In the genomic region with DNA sequence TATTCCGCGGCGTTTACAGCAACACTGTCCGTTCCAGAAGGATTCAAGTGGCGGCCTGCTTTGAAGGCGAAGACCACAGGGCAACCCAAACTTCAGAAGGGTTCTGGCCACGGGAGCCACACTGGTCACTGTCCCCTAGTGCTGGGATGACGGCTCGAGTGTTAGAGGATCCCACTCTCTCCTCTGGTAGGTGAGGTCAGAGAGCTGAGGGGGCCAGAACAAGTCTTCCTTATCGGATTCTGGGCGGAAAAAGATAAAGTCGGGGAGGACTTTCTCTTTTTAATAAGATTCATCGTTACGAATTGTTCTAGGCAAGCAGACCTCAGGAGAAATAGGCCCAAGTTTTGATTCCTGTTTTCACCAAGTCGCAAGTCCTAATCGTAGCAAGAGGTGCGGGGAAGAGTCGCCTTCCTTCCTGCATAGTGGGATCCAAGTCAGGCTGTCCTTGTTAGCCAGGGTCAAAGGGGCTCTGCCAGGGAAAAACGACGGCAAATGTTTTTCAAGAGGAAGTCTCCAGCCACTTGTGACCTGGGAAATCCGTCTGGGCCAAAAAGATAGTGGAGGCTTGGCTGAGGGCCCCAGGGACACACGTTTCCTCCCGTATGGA, we compare ENCODE assay signal across 1 cellular context.
TF ChIP-seq lines count a peak whose summit lies in the region.

No MANE protein-coding gene starts in this region.

TF ChIP-seq in K562, 482 proteins besides CTCF, POLR2A, EP300 and RAD21 (continued from another document and continues in another):
- TF ChIP-seq HCFC1 (IDR thresholded peaks at IDR 0.05; ENCODE audit: low read depth, low read length) (no peak), YBX1 (IDR thresholded peaks at IDR 0.05) (no peak), ZBTB8A (IDR thresholded peaks at IDR 0.05; ENCODE audit: partially characterized antibody) (no peak), ARID1B (IDR thresholded peaks at IDR 0.05) (no peak), HLTF (IDR thresholded peaks at IDR 0.05) (no peak), HDGF (IDR thresholded peaks at IDR 0.05) (no peak), PHF20 (IDR thresholded peaks at IDR 0.05; ENCODE audit: partially characterized antibody) (no peak), ETV6 (IDR thresholded peaks at IDR 0.05; ENCODE audit: borderline replicate concordance in 1 of 2, low read depth in 2 of 2, low read length in 1 of 2) (no peak; a peak in 2 of 4 replicates), ETV6 (CRISPR knock-in tag; IDR thresholded peaks at IDR 0.05; ENCODE audit: borderline replicate concordance) (no peak), RBFOX2 (IDR thresholded peaks at IDR 0.05; ENCODE audit: low read depth, low read length) (no peak), HSF4 (CRISPR knock-in tag; IDR thresholded peaks at IDR 0.05; ENCODE audit: borderline replicate concordance) (no peak), KAT2B (IDR thresholded peaks at IDR 0.05; ENCODE audit: low read depth, low read length) (no peak), GABPB2 (CRISPR knock-in tag; conservative IDR thresholded peaks at IDR 0.05) (no peak), ZNF41 (CRISPR knock-in tag; conservative IDR thresholded peaks at IDR 0.05) (no peak), ZNF699 (CRISPR knock-in tag; IDR thresholded peaks at IDR 0.05; ENCODE audit: insufficient replicate concordance) (no peak), ZNF384 (IDR thresholded peaks at IDR 0.05; ENCODE audit: low read depth, low read length) (no peak; the same call in 1 of the 2 replicates), ZEB2 (IDR thresholded peaks at IDR 0.05) (no peak; the same call in 1 of the 2 replicates), PTTG1 (tag; IDR thresholded peaks at IDR 0.05; ENCODE audit: low read depth) (no peak), SAP30 (IDR thresholded peaks at IDR 0.05; ENCODE audit: borderline replicate concordance, insufficient read depth, low read depth, low read length, poor library complexity, severe bottlenecking) (peak; percentile 76), POLR2G (IDR thresholded peaks at IDR 0.05; ENCODE audit: low read depth, low read length) (no peak), POLR2B (IDR thresholded peaks at IDR 0.05; ENCODE audit: low read depth, partially characterized antibody) (peak; percentile 77), ZNF778 (CRISPR knock-in tag; IDR thresholded peaks at IDR 0.05) (no peak), PHTF2 (CRISPR knock-in tag; IDR thresholded peaks at IDR 0.05) (0 out of 2 replicates have a peak, but pooled peaks have one; percentile 21)
- TF ChIP-seq, protein P1, sequence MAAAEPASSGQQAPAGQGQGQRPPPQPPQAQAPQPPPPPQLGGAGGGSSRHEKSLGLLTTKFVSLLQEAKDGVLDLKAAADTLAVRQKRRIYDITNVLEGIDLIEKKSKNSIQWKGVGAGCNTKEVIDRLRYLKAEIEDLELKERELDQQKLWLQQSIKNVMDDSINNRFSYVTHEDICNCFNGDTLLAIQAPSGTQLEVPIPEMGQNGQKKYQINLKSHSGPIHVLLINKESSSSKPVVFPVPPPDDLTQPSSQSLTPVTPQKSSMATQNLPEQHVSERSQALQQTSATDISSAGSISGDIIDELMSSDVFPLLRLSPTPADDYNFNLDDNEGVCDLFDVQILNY (CRISPR knock-in tag; IDR thresholded peaks at IDR 0.05): no peak
- TF ChIP-seq, protein P2, sequence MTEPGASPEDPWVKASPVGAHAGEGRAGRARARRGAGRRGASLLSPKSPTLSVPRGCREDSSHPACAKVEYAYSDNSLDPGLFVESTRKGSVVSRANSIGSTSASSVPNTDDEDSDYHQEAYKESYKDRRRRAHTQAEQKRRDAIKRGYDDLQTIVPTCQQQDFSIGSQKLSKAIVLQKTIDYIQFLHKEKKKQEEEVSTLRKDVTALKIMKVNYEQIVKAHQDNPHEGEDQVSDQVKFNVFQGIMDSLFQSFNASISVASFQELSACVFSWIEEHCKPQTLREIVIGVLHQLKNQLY (CRISPR knock-in tag; conservative IDR thresholded peaks at IDR 0.05): no peak
- TF ChIP-seq, protein P3, sequence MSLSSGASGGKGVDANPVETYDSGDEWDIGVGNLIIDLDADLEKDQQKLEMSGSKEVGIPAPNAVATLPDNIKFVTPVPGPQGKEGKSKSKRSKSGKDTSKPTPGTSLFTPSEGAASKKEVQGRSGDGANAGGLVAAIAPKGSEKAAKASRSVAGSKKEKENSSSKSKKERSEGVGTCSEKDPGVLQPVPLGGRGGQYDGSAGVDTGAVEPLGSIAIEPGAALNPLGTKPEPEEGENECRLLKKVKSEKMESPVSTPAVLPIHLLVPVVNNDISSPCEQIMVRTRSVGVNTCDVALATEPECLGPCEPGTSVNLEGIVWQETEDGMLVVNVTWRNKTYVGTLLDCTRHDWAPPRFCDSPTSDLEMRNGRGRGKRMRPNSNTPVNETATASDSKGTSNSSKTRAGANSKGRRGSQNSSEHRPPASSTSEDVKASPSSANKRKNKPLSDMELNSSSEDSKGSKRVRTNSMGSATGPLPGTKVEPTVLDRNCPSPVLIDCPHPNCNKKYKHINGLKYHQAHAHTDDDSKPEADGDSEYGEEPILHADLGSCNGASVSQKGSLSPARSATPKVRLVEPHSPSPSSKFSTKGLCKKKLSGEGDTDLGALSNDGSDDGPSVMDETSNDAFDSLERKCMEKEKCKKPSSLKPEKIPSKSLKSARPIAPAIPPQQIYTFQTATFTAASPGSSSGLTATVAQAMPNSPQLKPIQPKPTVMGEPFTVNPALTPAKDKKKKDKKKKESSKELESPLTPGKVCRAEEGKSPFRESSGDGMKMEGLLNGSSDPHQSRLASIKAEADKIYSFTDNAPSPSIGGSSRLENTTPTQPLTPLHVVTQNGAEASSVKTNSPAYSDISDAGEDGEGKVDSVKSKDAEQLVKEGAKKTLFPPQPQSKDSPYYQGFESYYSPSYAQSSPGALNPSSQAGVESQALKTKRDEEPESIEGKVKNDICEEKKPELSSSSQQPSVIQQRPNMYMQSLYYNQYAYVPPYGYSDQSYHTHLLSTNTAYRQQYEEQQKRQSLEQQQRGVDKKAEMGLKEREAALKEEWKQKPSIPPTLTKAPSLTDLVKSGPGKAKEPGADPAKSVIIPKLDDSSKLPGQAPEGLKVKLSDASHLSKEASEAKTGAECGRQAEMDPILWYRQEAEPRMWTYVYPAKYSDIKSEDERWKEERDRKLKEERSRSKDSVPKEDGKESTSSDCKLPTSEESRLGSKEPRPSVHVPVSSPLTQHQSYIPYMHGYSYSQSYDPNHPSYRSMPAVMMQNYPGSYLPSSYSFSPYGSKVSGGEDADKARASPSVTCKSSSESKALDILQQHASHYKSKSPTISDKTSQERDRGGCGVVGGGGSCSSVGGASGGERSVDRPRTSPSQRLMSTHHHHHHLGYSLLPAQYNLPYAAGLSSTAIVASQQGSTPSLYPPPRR (CRISPR knock-in tag; IDR thresholded peaks at IDR 0.05; ENCODE audit: borderline replicate concordance): no peak
- TF ChIP-seq, protein P4, sequence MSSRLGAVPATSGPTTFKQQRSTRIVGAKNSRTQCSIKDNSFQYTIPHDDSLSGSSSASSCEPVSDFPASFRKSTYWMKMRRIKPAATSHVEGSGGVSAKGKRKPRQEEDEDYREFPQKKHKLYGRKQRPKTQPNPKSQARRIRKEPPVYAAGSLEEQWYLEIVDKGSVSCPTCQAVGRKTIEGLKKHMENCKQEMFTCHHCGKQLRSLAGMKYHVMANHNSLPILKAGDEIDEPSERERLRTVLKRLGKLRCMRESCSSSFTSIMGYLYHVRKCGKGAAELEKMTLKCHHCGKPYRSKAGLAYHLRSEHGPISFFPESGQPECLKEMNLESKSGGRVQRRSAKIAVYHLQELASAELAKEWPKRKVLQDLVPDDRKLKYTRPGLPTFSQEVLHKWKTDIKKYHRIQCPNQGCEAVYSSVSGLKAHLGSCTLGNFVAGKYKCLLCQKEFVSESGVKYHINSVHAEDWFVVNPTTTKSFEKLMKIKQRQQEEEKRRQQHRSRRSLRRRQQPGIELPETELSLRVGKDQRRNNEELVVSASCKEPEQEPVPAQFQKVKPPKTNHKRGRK (tag; IDR thresholded peaks at IDR 0.05): no peak
- TF ChIP-seq, protein P5, sequence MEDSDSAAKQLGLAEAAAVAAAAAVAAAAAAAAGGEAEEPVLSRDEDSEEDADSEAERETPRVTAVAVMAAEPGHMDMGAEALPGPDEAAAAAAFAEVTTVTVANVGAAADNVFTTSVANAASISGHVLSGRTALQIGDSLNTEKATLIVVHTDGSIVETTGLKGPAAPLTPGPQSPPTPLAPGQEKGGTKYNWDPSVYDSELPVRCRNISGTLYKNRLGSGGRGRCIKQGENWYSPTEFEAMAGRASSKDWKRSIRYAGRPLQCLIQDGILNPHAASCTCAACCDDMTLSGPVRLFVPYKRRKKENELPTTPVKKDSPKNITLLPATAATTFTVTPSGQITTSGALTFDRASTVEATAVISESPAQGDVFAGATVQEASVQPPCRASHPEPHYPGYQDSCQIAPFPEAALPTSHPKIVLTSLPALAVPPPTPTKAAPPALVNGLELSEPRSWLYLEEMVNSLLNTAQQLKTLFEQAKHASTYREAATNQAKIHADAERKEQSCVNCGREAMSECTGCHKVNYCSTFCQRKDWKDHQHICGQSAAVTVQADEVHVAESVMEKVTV (CRISPR knock-in tag; IDR thresholded peaks at IDR 0.05): no peak
- TF ChIP-seq, protein P6, sequence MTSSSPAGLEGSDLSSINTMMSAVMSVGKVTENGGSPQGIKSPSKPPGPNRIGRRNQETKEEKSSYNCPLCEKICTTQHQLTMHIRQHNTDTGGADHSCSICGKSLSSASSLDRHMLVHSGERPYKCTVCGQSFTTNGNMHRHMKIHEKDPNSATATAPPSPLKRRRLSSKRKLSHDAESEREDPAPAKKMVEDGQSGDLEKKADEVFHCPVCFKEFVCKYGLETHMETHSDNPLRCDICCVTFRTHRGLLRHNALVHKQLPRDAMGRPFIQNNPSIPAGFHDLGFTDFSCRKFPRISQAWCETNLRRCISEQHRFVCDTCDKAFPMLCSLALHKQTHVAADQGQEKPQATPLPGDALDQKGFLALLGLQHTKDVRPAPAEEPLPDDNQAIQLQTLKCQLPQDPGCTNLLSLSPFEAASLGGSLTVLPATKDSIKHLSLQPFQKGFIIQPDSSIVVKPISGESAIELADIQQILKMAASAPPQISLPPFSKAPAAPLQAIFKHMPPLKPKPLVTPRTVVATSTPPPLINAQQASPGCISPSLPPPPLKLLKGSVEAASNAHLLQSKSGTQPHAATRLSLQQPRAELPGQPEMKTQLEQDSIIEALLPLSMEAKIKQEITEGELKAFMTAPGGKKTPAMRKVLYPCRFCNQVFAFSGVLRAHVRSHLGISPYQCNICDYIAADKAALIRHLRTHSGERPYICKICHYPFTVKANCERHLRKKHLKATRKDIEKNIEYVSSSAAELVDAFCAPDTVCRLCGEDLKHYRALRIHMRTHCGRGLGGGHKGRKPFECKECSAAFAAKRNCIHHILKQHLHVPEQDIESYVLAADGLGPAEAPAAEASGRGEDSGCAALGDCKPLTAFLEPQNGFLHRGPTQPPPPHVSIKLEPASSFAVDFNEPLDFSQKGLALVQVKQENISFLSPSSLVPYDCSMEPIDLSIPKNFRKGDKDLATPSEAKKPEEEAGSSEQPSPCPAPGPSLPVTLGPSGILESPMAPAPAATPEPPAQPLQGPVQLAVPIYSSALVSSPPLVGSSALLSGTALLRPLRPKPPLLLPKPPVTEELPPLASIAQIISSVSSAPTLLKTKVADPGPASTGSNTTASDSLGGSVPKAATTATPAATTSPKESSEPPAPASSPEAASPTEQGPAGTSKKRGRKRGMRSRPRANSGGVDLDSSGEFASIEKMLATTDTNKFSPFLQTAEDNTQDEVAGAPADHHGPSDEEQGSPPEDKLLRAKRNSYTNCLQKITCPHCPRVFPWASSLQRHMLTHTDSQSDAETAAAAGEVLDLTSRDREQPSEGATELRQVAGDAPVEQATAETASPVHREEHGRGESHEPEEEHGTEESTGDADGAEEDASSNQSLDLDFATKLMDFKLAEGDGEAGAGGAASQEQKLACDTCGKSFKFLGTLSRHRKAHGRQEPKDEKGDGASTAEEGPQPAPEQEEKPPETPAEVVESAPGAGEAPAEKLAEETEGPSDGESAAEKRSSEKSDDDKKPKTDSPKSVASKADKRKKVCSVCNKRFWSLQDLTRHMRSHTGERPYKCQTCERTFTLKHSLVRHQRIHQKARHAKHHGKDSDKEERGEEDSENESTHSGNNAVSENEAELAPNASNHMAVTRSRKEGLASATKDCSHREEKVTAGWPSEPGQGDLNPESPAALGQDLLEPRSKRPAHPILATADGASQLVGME (CRISPR knock-in tag; IDR thresholded peaks at IDR 0.05): no peak
- TF ChIP-seq, protein P7, sequence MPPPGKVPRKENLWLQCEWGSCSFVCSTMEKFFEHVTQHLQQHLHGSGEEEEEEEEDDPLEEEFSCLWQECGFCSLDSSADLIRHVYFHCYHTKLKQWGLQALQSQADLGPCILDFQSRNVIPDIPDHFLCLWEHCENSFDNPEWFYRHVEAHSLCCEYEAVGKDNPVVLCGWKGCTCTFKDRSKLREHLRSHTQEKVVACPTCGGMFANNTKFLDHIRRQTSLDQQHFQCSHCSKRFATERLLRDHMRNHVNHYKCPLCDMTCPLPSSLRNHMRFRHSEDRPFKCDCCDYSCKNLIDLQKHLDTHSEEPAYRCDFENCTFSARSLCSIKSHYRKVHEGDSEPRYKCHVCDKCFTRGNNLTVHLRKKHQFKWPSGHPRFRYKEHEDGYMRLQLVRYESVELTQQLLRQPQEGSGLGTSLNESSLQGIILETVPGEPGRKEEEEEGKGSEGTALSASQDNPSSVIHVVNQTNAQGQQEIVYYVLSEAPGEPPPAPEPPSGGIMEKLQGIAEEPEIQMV (tag; conservative IDR thresholded peaks at IDR 0.05; ENCODE audit: low read depth): no peak
- TF ChIP-seq, protein P8, sequence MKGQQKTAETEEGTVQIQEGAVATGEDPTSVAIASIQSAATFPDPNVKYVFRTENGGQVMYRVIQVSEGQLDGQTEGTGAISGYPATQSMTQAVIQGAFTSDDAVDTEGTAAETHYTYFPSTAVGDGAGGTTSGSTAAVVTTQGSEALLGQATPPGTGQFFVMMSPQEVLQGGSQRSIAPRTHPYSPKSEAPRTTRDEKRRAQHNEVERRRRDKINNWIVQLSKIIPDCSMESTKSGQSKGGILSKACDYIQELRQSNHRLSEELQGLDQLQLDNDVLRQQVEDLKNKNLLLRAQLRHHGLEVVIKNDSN (CRISPR knock-in tag; IDR thresholded peaks at IDR 0.05): no peak
- TF ChIP-seq, protein P9, sequence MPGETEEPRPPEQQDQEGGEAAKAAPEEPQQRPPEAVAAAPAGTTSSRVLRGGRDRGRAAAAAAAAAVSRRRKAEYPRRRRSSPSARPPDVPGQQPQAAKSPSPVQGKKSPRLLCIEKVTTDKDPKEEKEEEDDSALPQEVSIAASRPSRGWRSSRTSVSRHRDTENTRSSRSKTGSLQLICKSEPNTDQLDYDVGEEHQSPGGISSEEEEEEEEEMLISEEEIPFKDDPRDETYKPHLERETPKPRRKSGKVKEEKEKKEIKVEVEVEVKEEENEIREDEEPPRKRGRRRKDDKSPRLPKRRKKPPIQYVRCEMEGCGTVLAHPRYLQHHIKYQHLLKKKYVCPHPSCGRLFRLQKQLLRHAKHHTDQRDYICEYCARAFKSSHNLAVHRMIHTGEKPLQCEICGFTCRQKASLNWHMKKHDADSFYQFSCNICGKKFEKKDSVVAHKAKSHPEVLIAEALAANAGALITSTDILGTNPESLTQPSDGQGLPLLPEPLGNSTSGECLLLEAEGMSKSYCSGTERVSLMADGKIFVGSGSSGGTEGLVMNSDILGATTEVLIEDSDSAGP (CRISPR knock-in tag; IDR thresholded peaks at IDR 0.05): no peak
- TF ChIP-seq, protein P10, sequence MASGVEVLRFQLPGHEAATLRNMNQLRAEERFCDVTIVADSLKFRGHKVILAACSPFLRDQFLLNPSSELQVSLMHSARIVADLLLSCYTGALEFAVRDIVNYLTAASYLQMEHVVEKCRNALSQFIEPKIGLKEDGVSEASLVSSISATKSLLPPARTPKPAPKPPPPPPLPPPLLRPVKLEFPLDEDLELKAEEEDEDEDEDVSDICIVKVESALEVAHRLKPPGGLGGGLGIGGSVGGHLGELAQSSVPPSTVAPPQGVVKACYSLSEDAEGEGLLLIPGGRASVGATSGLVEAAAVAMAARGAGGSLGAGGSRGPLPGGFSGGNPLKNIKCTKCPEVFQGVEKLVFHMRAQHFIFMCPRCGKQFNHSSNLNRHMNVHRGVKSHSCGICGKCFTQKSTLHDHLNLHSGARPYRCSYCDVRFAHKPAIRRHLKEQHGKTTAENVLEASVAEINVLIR (CRISPR knock-in tag; IDR thresholded peaks at IDR 0.05): 0 out of 2 replicates have a peak, but pooled peaks have one; percentile 5
